22 cellular contexts compared by ENCODE assay signal in the genomic region with DNA sequence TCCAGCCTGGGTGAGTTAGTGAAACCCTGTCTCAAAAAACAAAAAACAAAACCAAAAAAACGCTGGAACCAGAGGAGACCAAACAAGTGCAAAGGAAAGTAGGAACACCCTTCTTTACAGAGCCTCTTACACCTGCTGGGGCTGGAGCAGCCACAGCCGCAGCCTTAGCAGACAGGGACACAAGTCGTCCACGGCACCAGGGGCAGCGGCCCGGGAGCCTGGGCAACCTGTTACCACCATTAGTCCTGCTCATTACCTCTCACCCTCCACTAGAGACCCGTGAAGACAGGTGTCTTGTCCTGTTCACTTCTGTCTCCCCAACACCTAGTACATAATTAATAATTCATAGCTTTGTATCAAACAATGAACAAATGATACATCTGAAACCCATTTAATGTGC.
"Had no signal": no experiment of that assay in that cellular context is flagged by ENCODE, and none has a peak within 500 bp of the region (broad histone marks: within the 10 kb centered on the region; RNA-seq: fewer than 3 reads in every experiment).

No MANE protein-coding gene starts in this region.

- H3K4me1 ChIP-seq: testis had no signal

- DNase-seq: activated CD4-positive, alpha-beta T cell treated with anti-CD3 and anti-CD28 coated beads, Interleukin-2, amount 10 ng/mL, durations not matched to agents 24 days and 14 days; activated CD8-positive, alpha-beta T cell treated with anti-CD3 and anti-CD28 coated beads for 36 hours; activated gamma-delta T cell; activated naive CD4-positive, alpha-beta T cell treated with anti-CD3 and anti-CD28 coated beads, Interleukin-2, amount 50 U/mL, for 16 hours; activated T-cell treated with anti-CD3 and anti-CD28 coated beads, Interleukin-2, amount 50 U/mL, for 72 hours; dermis blood vessel endothelial cell; effector memory CD4-positive, alpha-beta T cell; foreskin melanocyte; left ventricle myocardium superior; right cardiac atrium; stimulated activated CD4-positive, alpha-beta T cell treated with anti-CD3 and anti-CD28 coated beads, Interleukin-1b, Interleukin-23, amount 100 ng/mL, for 48 hours; SW 1271; T-helper 17 cell; testis; trophoblast cell had no signal

- H3K27ac Mint-ChIP-seq: activated CD4-positive, alpha-beta T cell treated with anti-CD3 and anti-CD28 coated beads, Interleukin-2, amount 10 ng/mL, durations not matched to agents 24 days and 14 days; activated CD8-positive, alpha-beta T cell treated with anti-CD3 and anti-CD28 coated beads for 36 hours; activated T-cell treated with anti-CD3 and anti-CD28 coated beads, Interleukin-2, amount 50 U/mL, for 72 hours; brain; natural killer cell treated with Interleukin-12 subunit alpha and Interleukin-12 subunit beta and Interleukin-15 and Interleukin-18, amount 100 ng/mL, for 72 hours; stimulated activated memory B cell treated with anti-CD40 and anti-IgM and Interleukin-4, amounts not matched to agents 10 μg/mL and 1 μg/mL and 100 μg/mL, for 72 hours; T-helper 17 cell had no signal

- H3K36me3 Mint-ChIP-seq: brain; natural killer cell treated with Interleukin-12 subunit alpha and Interleukin-12 subunit beta and Interleukin-15 and Interleukin-18, amount 100 ng/mL, for 72 hours; stimulated activated memory B cell treated with anti-CD40 and anti-IgM and Interleukin-4, amounts not matched to agents 10 μg/mL and 1 μg/mL and 100 μg/mL, for 72 hours had no signal

- H3K36me3 ChIP-seq: ovary had no signal

- H3K4me3 Mint-ChIP-seq: activated CD4-positive, alpha-beta T cell treated with anti-CD3 and anti-CD28 coated beads, Interleukin-2, amount 10 ng/mL, durations not matched to agents 24 days and 14 days; activated CD8-positive, alpha-beta T cell treated with anti-CD3 and anti-CD28 coated beads for 36 hours; activated T-cell treated with anti-CD3 and anti-CD28 coated beads, Interleukin-2, amount 50 U/mL, for 72 hours; brain; natural killer cell treated with Interleukin-12 subunit alpha and Interleukin-12 subunit beta and Interleukin-15 and Interleukin-18, amount 100 ng/mL, for 72 hours; stimulated activated memory B cell treated with anti-CD40 and anti-IgM and Interleukin-4, amounts not matched to agents 10 μg/mL and 1 μg/mL and 100 μg/mL, for 72 hours; T-helper 17 cell had no signal

- H3K27me3 Mint-ChIP-seq: activated CD4-positive, alpha-beta T cell treated with anti-CD3 and anti-CD28 coated beads, Interleukin-2, amount 10 ng/mL, durations not matched to agents 24 days and 14 days; activated CD8-positive, alpha-beta T cell treated with anti-CD3 and anti-CD28 coated beads for 36 hours had no signal

- H3K27ac ChIP-seq: hepatocyte, ovary, SK-N-MC, testis had no signal

- ATAC-seq: activated CD8-positive, alpha-beta T cell treated with anti-CD3 and anti-CD28 coated beads for 36 hours; activated T-cell treated with anti-CD3 and anti-CD28 coated beads, Interleukin-2, amount 50 U/mL, for 72 hours; esophagus mucosa; left ventricle myocardium superior; natural killer cell treated with Interleukin-12 subunit alpha and Interleukin-12 subunit beta and Interleukin-15 and Interleukin-18, amount 100 ng/mL, for 72 hours; right cardiac atrium; stimulated activated memory B cell treated with anti-CD40 and anti-IgM and Interleukin-4, amounts not matched to agents 10 μg/mL and 1 μg/mL and 100 μg/mL, for 72 hours; T-helper 17 cell had no signal

- H3K4me1 Mint-ChIP-seq: stimulated activated memory B cell treated with anti-CD40 and anti-IgM and Interleukin-4, amounts not matched to agents 10 μg/mL and 1 μg/mL and 100 μg/mL, for 72 hours had no signal

- H3K4me3 ChIP-seq: hepatocyte, ovary, SK-N-MC, testis had no signal

- H3K9me3 Mint-ChIP-seq: activated CD4-positive, alpha-beta T cell treated with anti-CD3 and anti-CD28 coated beads, Interleukin-2, amount 10 ng/mL, durations not matched to agents 24 days and 14 days; activated CD8-positive, alpha-beta T cell treated with anti-CD3 and anti-CD28 coated beads for 36 hours; activated T-cell treated with anti-CD3 and anti-CD28 coated beads, Interleukin-2, amount 50 U/mL, for 72 hours; natural killer cell treated with Interleukin-12 subunit alpha and Interleukin-12 subunit beta and Interleukin-15 and Interleukin-18, amount 100 ng/mL, for 72 hours; stimulated activated memory B cell treated with anti-CD40 and anti-IgM and Interleukin-4, amounts not matched to agents 10 μg/mL and 1 μg/mL and 100 μg/mL, for 72 hours had no signal

- H3K9me3 ChIP-seq: ovary, testis had no signal

- H3K27me3 ChIP-seq: hepatocyte, ovary, testis had no signal
